In the genomic region with DNA sequence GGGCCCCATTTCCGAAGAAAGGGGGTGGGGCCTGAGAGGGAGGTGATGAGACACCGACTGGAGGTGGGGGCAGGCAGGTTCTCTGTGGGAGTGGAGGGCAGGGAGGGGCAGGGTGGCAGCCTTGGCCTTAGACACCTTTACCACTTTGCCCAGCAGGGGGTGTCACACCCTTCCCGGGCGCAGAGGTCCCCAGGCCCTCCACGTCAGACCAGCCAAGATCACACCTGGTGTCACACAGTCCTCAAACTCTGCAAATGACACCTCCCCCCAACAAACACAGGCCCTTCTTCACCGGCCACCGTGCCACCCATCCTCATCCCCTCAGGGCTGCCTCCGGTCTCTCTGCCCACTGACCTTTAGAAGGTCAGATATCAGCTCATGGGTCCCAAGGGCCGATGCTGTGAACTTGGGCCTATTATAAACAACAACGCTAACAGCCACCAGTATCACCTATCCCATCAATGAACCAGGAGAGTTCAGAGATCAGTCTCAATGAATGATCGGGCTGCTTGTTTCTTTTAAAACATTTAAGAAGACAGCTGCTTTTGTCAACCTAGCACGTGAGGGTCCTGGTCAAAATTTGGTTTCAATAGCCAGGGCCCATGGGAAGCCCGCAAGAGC, we compare ENCODE assay signal across 1 cellular context.
TF ChIP-seq lines count a peak whose summit lies in the region.

No MANE protein-coding gene starts in this region.

TF ChIP-seq in GM23338, 12 proteins besides CTCF, POLR2A, EP300 and RAD21:
- TF ChIP-seq, protein P1, sequence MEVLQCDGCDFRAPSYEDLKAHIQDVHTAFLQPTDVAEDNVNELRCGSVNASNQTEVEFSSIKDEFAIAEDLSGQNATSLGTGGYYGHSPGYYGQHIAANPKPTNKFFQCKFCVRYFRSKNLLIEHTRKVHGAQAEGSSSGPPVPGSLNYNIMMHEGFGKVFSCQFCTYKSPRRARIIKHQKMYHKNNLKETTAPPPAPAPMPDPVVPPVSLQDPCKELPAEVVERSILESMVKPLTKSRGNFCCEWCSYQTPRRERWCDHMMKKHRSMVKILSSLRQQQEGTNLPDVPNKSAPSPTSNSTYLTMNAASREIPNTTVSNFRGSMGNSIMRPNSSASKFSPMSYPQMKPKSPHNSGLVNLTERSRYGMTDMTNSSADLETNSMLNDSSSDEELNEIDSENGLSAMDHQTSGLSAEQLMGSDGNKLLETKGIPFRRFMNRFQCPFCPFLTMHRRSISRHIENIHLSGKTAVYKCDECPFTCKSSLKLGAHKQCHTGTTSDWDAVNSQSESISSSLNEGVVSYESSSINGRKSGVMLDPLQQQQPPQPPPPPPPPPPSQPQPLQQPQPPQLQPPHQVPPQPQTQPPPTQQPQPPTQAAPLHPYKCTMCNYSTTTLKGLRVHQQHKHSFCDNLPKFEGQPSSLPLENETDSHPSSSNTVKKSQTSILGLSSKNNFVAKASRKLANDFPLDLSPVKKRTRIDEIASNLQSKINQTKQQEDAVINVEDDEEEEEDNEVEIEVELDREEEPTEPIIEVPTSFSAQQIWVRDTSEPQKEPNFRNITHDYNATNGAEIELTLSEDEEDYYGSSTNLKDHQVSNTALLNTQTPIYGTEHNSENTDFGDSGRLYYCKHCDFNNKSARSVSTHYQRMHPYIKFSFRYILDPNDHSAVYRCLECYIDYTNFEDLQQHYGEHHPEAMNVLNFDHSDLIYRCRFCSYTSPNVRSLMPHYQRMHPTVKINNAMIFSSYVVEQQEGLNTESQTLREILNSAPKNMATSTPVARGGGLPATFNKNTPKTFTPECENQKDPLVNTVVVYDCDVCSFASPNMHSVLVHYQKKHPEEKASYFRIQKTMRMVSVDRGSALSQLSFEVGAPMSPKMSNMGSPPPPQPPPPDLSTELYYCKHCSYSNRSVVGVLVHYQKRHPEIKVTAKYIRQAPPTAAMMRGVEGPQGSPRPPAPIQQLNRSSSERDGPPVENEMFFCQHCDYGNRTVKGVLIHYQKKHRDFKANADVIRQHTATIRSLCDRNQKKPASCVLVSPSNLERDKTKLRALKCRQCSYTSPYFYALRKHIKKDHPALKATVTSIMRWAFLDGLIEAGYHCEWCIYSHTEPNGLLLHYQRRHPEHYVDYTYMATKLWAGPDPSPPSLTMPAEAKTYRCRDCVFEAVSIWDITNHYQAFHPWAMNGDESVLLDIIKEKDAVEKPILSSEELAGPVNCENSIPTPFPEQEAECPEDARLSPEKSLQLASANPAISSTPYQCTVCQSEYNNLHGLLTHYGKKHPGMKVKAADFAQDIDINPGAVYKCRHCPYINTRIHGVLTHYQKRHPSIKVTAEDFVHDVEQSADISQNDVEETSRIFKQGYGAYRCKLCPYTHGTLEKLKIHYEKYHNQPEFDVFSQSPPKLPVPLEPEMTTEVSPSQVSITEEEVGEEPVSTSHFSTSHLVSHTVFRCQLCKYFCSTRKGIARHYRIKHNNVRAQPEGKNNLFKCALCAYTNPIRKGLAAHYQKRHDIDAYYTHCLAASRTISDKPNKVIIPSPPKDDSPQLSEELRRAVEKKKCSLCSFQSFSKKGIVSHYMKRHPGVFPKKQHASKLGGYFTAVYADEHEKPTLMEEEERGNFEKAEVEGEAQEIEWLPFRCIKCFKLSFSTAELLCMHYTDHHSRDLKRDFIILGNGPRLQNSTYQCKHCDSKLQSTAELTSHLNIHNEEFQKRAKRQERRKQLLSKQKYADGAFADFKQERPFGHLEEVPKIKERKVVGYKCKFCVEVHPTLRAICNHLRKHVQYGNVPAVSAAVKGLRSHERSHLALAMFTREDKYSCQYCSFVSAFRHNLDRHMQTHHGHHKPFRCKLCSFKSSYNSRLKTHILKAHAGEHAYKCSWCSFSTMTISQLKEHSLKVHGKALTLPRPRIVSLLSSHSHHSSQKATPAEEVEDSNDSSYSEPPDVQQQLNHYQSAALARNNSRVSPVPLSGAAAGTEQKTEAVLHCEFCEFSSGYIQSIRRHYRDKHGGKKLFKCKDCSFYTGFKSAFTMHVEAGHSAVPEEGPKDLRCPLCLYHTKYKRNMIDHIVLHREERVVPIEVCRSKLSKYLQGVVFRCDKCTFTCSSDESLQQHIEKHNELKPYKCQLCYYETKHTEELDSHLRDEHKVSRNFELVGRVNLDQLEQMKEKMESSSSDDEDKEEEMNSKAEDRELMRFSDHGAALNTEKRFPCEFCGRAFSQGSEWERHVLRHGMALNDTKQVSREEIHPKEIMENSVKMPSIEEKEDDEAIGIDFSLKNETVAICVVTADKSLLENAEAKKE (CRISPR knock-in tag; IDR thresholded peaks at IDR 0.05): no peak
- TF ChIP-seq ZNF114 (CRISPR knock-in tag; IDR thresholded peaks at IDR 0.05) (no peak), POLR2AphosphoS5 (IDR thresholded peaks at IDR 0.05; ENCODE audit: low read depth) (no peak), EZH2phosphoT487 (IDR thresholded peaks at IDR 0.05; ENCODE audit: unreplicated experiment) (no peak)
- TF ChIP-seq, protein P2, sequence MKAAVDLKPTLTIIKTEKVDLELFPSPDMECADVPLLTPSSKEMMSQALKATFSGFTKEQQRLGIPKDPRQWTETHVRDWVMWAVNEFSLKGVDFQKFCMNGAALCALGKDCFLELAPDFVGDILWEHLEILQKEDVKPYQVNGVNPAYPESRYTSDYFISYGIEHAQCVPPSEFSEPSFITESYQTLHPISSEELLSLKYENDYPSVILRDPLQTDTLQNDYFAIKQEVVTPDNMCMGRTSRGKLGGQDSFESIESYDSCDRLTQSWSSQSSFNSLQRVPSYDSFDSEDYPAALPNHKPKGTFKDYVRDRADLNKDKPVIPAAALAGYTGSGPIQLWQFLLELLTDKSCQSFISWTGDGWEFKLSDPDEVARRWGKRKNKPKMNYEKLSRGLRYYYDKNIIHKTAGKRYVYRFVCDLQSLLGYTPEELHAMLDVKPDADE (IDR thresholded peaks at IDR 0.05): no peak
TF ChIP-seq in GM23338: peak in this region for 0.
